In the genomic region with DNA sequence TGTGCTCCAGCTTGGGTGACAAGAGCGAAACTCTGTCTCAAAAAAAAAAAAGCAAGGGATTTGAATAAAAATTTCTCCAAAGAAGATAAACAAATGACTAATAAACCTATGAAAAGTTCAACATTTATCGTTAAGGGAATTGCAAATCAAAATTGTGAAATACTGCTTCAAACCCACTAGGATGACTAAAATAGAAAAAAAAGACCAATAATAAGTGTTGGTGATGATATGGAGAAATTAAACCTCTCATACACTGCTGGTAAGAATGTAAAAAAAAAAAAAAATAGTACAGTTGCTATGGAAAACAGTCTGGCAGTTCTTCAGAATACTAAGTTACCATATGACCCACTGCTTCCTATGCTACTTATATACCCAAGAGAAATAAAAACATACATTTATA, we compare ENCODE assay signal across 22 cellular contexts. TPM values are rescaled to one million over a fixed set of nuclear protein-coding genes. Genes with fewer than 3 reads are reported as not detected.
DNase-seq lines count a peak whose midpoint lies in the region; ATAC-seq and TF ChIP-seq lines count a peak whose summit lies in the region.
"Had no signal": no experiment of that assay in that cellular context is flagged by ENCODE, and none has a peak within 500 bp of the region (broad histone marks: within the 10 kb centered on the region; RNA-seq: fewer than 3 reads in every experiment).

No MANE protein-coding gene starts in this region.

- H3K4me3 ChIP-seq in osteoblast (ENCODE audit: insufficient read depth, low read length), result no peak overlapping the region
- H3K4me3 ChIP-seq: BLaER1, GM23338 had no signal

- CTCF ChIA-PET in activated CD8-positive, alpha-beta T cell treated with anti-CD3 and anti-CD28 coated beads for 36 hours (lab: Charles Lee), result no interaction called here

- no peak overlapping the region for H3K27ac ChIP-seq in osteoblast (ENCODE audit: low read depth, low read length)
- H3K27ac ChIP-seq: 22Rv1, BLaER1, C4-2B had no signal

- no peaks in the 10 kb centered on the region for H3K9me3 Mint-ChIP-seq in natural killer cell
- no peaks in the 10 kb centered on the region for H3K9me3 Mint-ChIP-seq in natural killer cell treated with Interleukin-12 subunit alpha and Interleukin-12 subunit beta and Interleukin-15 and Interleukin-18, amount 100 ng/mL, for 72 hours
- peaks cover 14% of the 10 kb centered on the region for H3K9me3 Mint-ChIP-seq in activated CD8-positive, alpha-beta T cell treated with anti-CD3 and anti-CD28 coated beads for 36 hours

- no peak overlapping the region for H2AFZ ChIP-seq in osteoblast (ENCODE audit: low read length)
- H2AFZ ChIP-seq: GM23338 had no signal

- peaks cover 25% of the 10 kb centered on the region for H3K36me3 ChIP-seq in osteoblast (ENCODE audit: insufficient read depth, low read length)

- no peaks in the 10 kb centered on the region for H3K27me3 Mint-ChIP-seq in natural killer cell (ENCODE audit: low read depth in 2 of 2)
- H3K27me3 Mint-ChIP-seq in natural killer cell treated with Interleukin-12 subunit alpha and Interleukin-12 subunit beta and Interleukin-15 and Interleukin-18, amount 100 ng/mL, for 72 hours, result no peaks in the 10 kb centered on the region
- no peaks in the 10 kb centered on the region for H3K27me3 Mint-ChIP-seq in T-helper 17 cell
- H3K27me3 Mint-ChIP-seq in activated CD8-positive, alpha-beta T cell treated with anti-CD3 and anti-CD28 coated beads for 36 hours, result no peaks in the 10 kb centered on the region
- H3K27me3 Mint-ChIP-seq: B cell; CD4-positive, CD25-positive, alpha-beta regulatory T cell had no signal

- peaks cover 2% of the 10 kb centered on the region for H3K79me2 ChIP-seq in osteoblast (ENCODE audit: insufficient read depth, low read length)

- H3K4me2 ChIP-seq in osteoblast (ENCODE audit: insufficient read depth, low read length), result no peak overlapping the region
- H3K4me2 ChIP-seq: BLaER1, GM23338 had no signal

- H3K4me3 Mint-ChIP-seq in natural killer cell (no peak overlapping the region), T-helper 17 cell (no peak overlapping the region)
- no peak overlapping the region for H3K4me3 Mint-ChIP-seq in natural killer cell treated with Interleukin-12 subunit alpha and Interleukin-12 subunit beta and Interleukin-15 and Interleukin-18, amount 100 ng/mL, for 72 hours
- H3K4me3 Mint-ChIP-seq in activated CD8-positive, alpha-beta T cell treated with anti-CD3 and anti-CD28 coated beads for 36 hours, result no peak overlapping the region
- H3K4me3 Mint-ChIP-seq: B cell; CD4-positive, CD25-positive, alpha-beta regulatory T cell; CD8-positive, alpha-beta T cell; GM23338; H9 had no signal

- no peak for ATAC-seq in natural killer cell
- no peak for ATAC-seq in natural killer cell treated with Interleukin-12 subunit alpha and Interleukin-12 subunit beta and Interleukin-15 and Interleukin-18, amount 100 ng/mL, for 72 hours
- no peak for ATAC-seq in T-helper 17 cell
- ATAC-seq in activated CD8-positive, alpha-beta T cell treated with anti-CD3 and anti-CD28 coated beads for 36 hours, result no peak
- ATAC-seq: CD8-positive, alpha-beta T cell; GM23338 had no signal

- H3K27me3 ChIP-seq in osteoblast (ENCODE audit: insufficient read depth, low read length), result no peaks in the 10 kb centered on the region
- H3K27me3 ChIP-seq: BLaER1 had no signal

- H3K9me3 ChIP-seq in T-helper 17 cell (ENCODE audit: control insufficient read depth, low read length, poor library complexity, severe bottlenecking) (no peaks in the 10 kb centered on the region), osteoblast (ENCODE audit: low read depth, low read length) (no peaks in the 10 kb centered on the region)

- H4K20me1 ChIP-seq in osteoblast (ENCODE audit: insufficient read depth, low read length), result no peaks in the 10 kb centered on the region

- no peaks in the 10 kb centered on the region for H3K4me1 ChIP-seq in osteoblast (ENCODE audit: insufficient read depth, low read length)
- H3K4me1 ChIP-seq: BLaER1, Caco-2 had no signal

- POLR2A ChIA-PET in activated CD8-positive, alpha-beta T cell treated with anti-CD3 and anti-CD28 coated beads for 36 hours (lab: Charles Lee), result no interaction called here

- no peak for DNase-seq in natural killer cell
- DNase-seq in natural killer cell treated with Interleukin-12 subunit alpha and Interleukin-12 subunit beta and Interleukin-15 and Interleukin-18, amount 100 ng/mL, for 72 hours (ENCODE audit: low spot score), result no peak
- DNase-seq in T-helper 17 cell, result no peak
- peak; percentile 25 for DNase-seq in iris pigment epithelial cell (ENCODE audit: low read depth)
- peak; percentile 14 for DNase-seq in osteoblast (ENCODE audit: insufficient read length, low spot score, missing footprints)
- DNase-seq in NCI-H82 treated with DMSO at 0.1 percent for 48 hours (lab: John Stamatoyannopoulos, UW; ENCODE audit: unreplicated experiment), result no peak
- DNase-seq in dermis blood vessel endothelial cell, result no peak
- no peak for DNase-seq in activated CD8-positive, alpha-beta T cell treated with anti-CD3 and anti-CD28 coated beads for 36 hours
- DNase-seq: Caco-2; CD4-positive, CD25-positive, alpha-beta regulatory T cell; CD8-positive, alpha-beta T cell; DMS153; DND-41; GF-D8; H9 had no signal

- H3K4me1 Mint-ChIP-seq in natural killer cell (peaks cover 0 to 6% of the 10 kb centered on the region in 2 donors), T-helper 17 cell (peaks cover 2% of the 10 kb centered on the region)
- peaks cover 0 to 2% of the 10 kb centered on the region in 2 donors for H3K4me1 Mint-ChIP-seq in natural killer cell treated with Interleukin-12 subunit alpha and Interleukin-12 subunit beta and Interleukin-15 and Interleukin-18, amount 100 ng/mL, for 72 hours (ENCODE audit: low read depth in 2 of 2)
- no peaks in the 10 kb centered on the region for H3K4me1 Mint-ChIP-seq in activated CD8-positive, alpha-beta T cell treated with anti-CD3 and anti-CD28 coated beads for 36 hours (ENCODE audit: low read depth)
- H3K4me1 Mint-ChIP-seq: B cell, GM23338, H9 had no signal

- H3K36me3 Mint-ChIP-seq in natural killer cell (peaks cover 19% of the 10 kb centered on the region), T-helper 17 cell (ENCODE audit: low read depth) (peaks cover 2% of the 10 kb centered on the region)
- peaks cover 18% of the 10 kb centered on the region for H3K36me3 Mint-ChIP-seq in natural killer cell treated with Interleukin-12 subunit alpha and Interleukin-12 subunit beta and Interleukin-15 and Interleukin-18, amount 100 ng/mL, for 72 hours
- H3K36me3 Mint-ChIP-seq in activated CD8-positive, alpha-beta T cell treated with anti-CD3 and anti-CD28 coated beads for 36 hours (ENCODE audit: low read depth), result peaks cover 37% of the 10 kb centered on the region

- TF ChIP-seq CTCF in natural killer cell (IDR thresholded peaks at IDR 0.05), result no peak
- TF ChIP-seq CTCF in osteoblast (IDR thresholded peaks at IDR 0.05; ENCODE audit: extremely low read depth, low read depth, low read length), result no peak
- no peak for TF ChIP-seq CTCF in activated CD8-positive, alpha-beta T cell treated with anti-CD3 and anti-CD28 coated beads for 36 hours (IDR thresholded peaks at IDR 0.05)

- H3K27ac Mint-ChIP-seq in natural killer cell (peak overlapping the region; percentile 2 to 4), T-helper 17 cell (peak overlapping the region; percentile 56)
- no peak overlapping the region for H3K27ac Mint-ChIP-seq in natural killer cell treated with Interleukin-12 subunit alpha and Interleukin-12 subunit beta and Interleukin-15 and Interleukin-18, amount 100 ng/mL, for 72 hours
- H3K27ac Mint-ChIP-seq in activated CD8-positive, alpha-beta T cell treated with anti-CD3 and anti-CD28 coated beads for 36 hours, result no peak overlapping the region
- H3K27ac Mint-ChIP-seq: B cell, GM23338, H9 had no signal

- intact Hi-C loops in natural killer cell (cut with micrococcal nuclease), result no loop called here
- intact Hi-C loops in activated CD8-positive, alpha-beta T cell treated with anti-CD3 and anti-CD28 coated beads for 36 hours (cut with micrococcal nuclease), result no loop called here

RNA-seq across cellular contexts. Expression of gene ATF1, which starts 39.3 kb away (rescaled TPM):
- total RNA-seq in natural killer cell (10 to 100 TPM; 20.1 to 36.8 (median 23.1) TPM), T-helper 17 cell (10 to 100 TPM; 23.1 to 27.4 TPM), osteoblast (24.2 and 29.0 TPM in 2 replicates), dermis blood vessel endothelial cell (14.6 and 21.3 TPM in 2 replicates)
- total RNA-seq in natural killer cell treated with Interleukin-12 subunit alpha and Interleukin-12 subunit beta and Interleukin-15 and Interleukin-18, amount 100 ng/mL, for 72 hours, result 10 to 100 TPM; 35.4 to 37.3 TPM
- total RNA-seq in activated CD8-positive, alpha-beta T cell treated with anti-CD3 and anti-CD28 coated beads for 36 hours, result 10 to 100 TPM; 46.6 to 49.8 TPM

RNA-seq across cellular contexts. Expression of gene TMPRSS12, which starts 39.5 kb away (rescaled TPM):
- not detected for total RNA-seq in natural killer cell
- not detected for total RNA-seq in natural killer cell treated with Interleukin-12 subunit alpha and Interleukin-12 subunit beta and Interleukin-15 and Interleukin-18, amount 100 ng/mL, for 72 hours
- total RNA-seq in T-helper 17 cell, result not detected
- not detected in 2 replicates for total RNA-seq in osteoblast
- total RNA-seq in dermis blood vessel endothelial cell, result not detected in 2 replicates
- total RNA-seq in activated CD8-positive, alpha-beta T cell treated with anti-CD3 and anti-CD28 coated beads for 36 hours, result not detected
- total RNA-seq: B cell; Caco-2; CD4-positive, CD25-positive, alpha-beta regulatory T cell; CD8-positive, alpha-beta T cell; G401; GM23338; H4; H9 had no signal

Comparison
In these comparisons a context has a peak if more than half of its experiments do, and no peak if none do; other contexts are left out.
1. H3K27ac Mint-ChIP-seq: peak in natural killer cell (2 of 2) and T-helper 17 cell (single experiment); none in natural killer cell treated with Interleukin-12 subunit alpha and Interleukin-12 subunit beta and Interleukin-15 and Interleukin-18, amount 100 ng/mL, for 72 hours (0 of 2) and activated CD8-positive, alpha-beta T cell treated with anti-CD3 and anti-CD28 coated beads for 36 hours (single experiment).
2. DNase-seq: peak in iris pigment epithelial cell (single experiment) and osteoblast (single experiment); none in natural killer cell (single experiment), natural killer cell treated with Interleukin-12 subunit alpha and Interleukin-12 subunit beta and Interleukin-15 and Interleukin-18, amount 100 ng/mL, for 72 hours (single experiment), T-helper 17 cell (0 of 3), NCI-H82 treated with DMSO at 0.1 percent for 48 hours (single experiment), dermis blood vessel endothelial cell (single experiment) and activated CD8-positive, alpha-beta T cell treated with anti-CD3 and anti-CD28 coated beads for 36 hours (single experiment).